Comparison of ENCODE assay signal across 9 cellular contexts in genomic region chr10:26931223-26931622, GRCh38.
DNase-seq lines count a peak whose midpoint lies in the region; ATAC-seq, FAIRE-seq and TF ChIP-seq lines count a peak whose summit lies in the region.
"Had no signal": no experiment of that assay in that cellular context is flagged by ENCODE, and none has a peak within 500 bp of the region (broad histone marks: within the 10 kb centered on the region; RNA-seq: fewer than 3 reads in every experiment).

No MANE protein-coding gene starts in this region.

- no peaks in the 10 kb centered on the region for H3K36me3 Mint-ChIP-seq in H9 (ENCODE audit: insufficient read depth in 1 of 3, low read depth in 3 of 3)
- no peaks in the 10 kb centered on the region for H3K36me3 Mint-ChIP-seq in mesothelial cell of epicardium

- H3K9me3 ChIP-seq in H9 (ENCODE audit: control insufficient read depth, low read depth, low read length): no peaks in the 10 kb centered on the region
- H3K9me3 ChIP-seq: HAP-1 had no signal

- H3K27ac Mint-ChIP-seq in H9: no peak overlapping the region
- H3K27ac Mint-ChIP-seq in mesothelial cell of epicardium: no peak overlapping the region

- H3K27me3 ChIP-seq in H9 (ENCODE audit: insufficient read depth, low read length): no peaks in the 10 kb centered on the region

- no peak overlapping the region for H3K9ac ChIP-seq in H9 (ENCODE audit: extremely low read depth, insufficient read length, low read length)

- H2BK120ac ChIP-seq in H9 (ENCODE audit: low read depth, low read length, poor library complexity, severe bottlenecking): no peak overlapping the region

- no peak overlapping the region for H4K5ac ChIP-seq in H9 (ENCODE audit: insufficient read length, low read depth, low read length)

- no peak overlapping the region for H4K91ac ChIP-seq in H9 (ENCODE audit: insufficient read length, low read depth, low read length)

- no peaks in the 10 kb centered on the region for H3K4me1 ChIP-seq in H9 (ENCODE audit: insufficient read depth, low read length)
- H3K4me1 ChIP-seq: HAP-1 had no signal

- peak; percentile 38 for DNase-seq in GM18507 (ENCODE audit: extremely low spot score, insufficient read length, low read depth)
- peak; percentile 85 for DNase-seq in H9
- no peak for DNase-seq in mesothelial cell of epicardium (ENCODE audit: low spot score in 2 of 2, unreplicated experiment in 2 of 2)
- DNase-seq in cerebellar cortex (ENCODE audit: low spot score): no peak
- DNase-seq in AML-193 (lab: John Stamatoyannopoulos, UW): no peak
- DNase-seq in KG1 (lab: John Stamatoyannopoulos, UW): no peak

- no peaks in the 10 kb centered on the region for H3K79me2 ChIP-seq in H9 (ENCODE audit: insufficient read depth, low read length)

- no peak overlapping the region for H2AK5ac ChIP-seq in H9 (ENCODE audit: insufficient read length, low read length)

- H2BK20ac ChIP-seq in H9 (ENCODE audit: low read depth, low read length, poor library complexity, severe bottlenecking): no peak overlapping the region

- H3K27me3 Mint-ChIP-seq in H9 (ENCODE audit: low read depth): no peaks in the 10 kb centered on the region; the same call in 1 of the 2 replicates
- H3K27me3 Mint-ChIP-seq in mesothelial cell of epicardium (ENCODE audit: low read depth): no peaks in the 10 kb centered on the region

- H3K56ac ChIP-seq in H9 (ENCODE audit: insufficient read length, low read depth, low read length): no peak overlapping the region

- H4K8ac ChIP-seq in H9 (replicated peaks; ENCODE audit: insufficient read length, low read depth, low read length): no peak overlapping the region

- peak overlapping the region; percentile 28 for H3K4me2 ChIP-seq in H9 (ENCODE audit: insufficient read depth, insufficient read length, low read length)

- H3T11ph ChIP-seq in H9 (ENCODE audit: low read length): no peak overlapping the region

- TF ChIP-seq CTCF in H9 (conservative IDR thresholded peaks at IDR 0.05) (no peak), WI38 (IDR thresholded peaks at IDR 0.05; ENCODE audit: low read depth, low read length) (no peak), mesothelial cell of epicardium (IDR thresholded peaks at IDR 0.05; ENCODE audit: unreplicated experiment) (no peak)

- H3K4me3 Mint-ChIP-seq in H9: peak overlapping the region; percentile 53 to 58; a peak in 4 of 5 replicates
- H3K4me3 Mint-ChIP-seq in mesothelial cell of epicardium: peak overlapping the region; percentile 61

- no CpG with 5 or more reads among the region's 21 CpGs for WGBS in H9 (ENCODE audit: extremely low coverage, insufficient read length, low lambda C conversion rate)

- no peak for FAIRE-seq in GM18507 (lab: Jason Lieb, UNC)

- no peak overlapping the region for H2AFZ ChIP-seq in H9 (ENCODE audit: low read length)

- no peaks in the 10 kb centered on the region for H3K9me3 Mint-ChIP-seq in H9
- H3K9me3 Mint-ChIP-seq in mesothelial cell of epicardium: peaks cover 11% of the 10 kb centered on the region

- H2BK15ac ChIP-seq in H9 (ENCODE audit: low read depth, low read length): no peak overlapping the region

- H3K4me3 ChIP-seq in WI38 (ENCODE audit: low read depth, low read length): 0 out of 2 replicates have a peak overlapping the region, but pooled peaks have one; percentile 4
- H3K4me3 ChIP-seq: HAP-1 had no signal

- H3K23ac ChIP-seq in H9 (ENCODE audit: insufficient read length, low read depth, low read length): no peak overlapping the region

- peaks cover 2% of the 10 kb centered on the region for H3K23me2 ChIP-seq in H9 (ENCODE audit: insufficient read length, low read depth, low read length, poor library complexity, severe bottlenecking)

- H3K4me1 Mint-ChIP-seq in H9 (peaks cover 8 to 11% of the 10 kb centered on the region in 2 experiments; a peak in 2 of 4 replicates), mesothelial cell of epicardium (peaks cover 3% of the 10 kb centered on the region)

- no peak overlapping the region for H3K14ac ChIP-seq in H9 (ENCODE audit: insufficient read depth, low read length)

- no peaks in the 10 kb centered on the region for H4K20me1 ChIP-seq in H9 (ENCODE audit: control insufficient read depth, insufficient read depth, insufficient read length)

- no peaks in the 10 kb centered on the region for H3K79me1 ChIP-seq in H9 (ENCODE audit: insufficient read depth, low read depth, low read length, poor library complexity, severe bottlenecking)

- no peak overlapping the region for H3K27ac ChIP-seq in H9 (ENCODE audit: insufficient read length, low read depth, low read length)

- no peak overlapping the region for H3K18ac ChIP-seq in H9 (ENCODE audit: insufficient read length, low read depth, low read length)

- no peak overlapping the region for H3K4ac ChIP-seq in H9 (ENCODE audit: low read depth, low read length)

- ATAC-seq in esophagus mucosa: no peak

- H2BK5ac ChIP-seq in H9 (ENCODE audit: insufficient read length, low read length): no peak overlapping the region

- no peak overlapping the region for H2BK12ac ChIP-seq in H9 (ENCODE audit: insufficient read length, low read depth, low read length)

Comparison
In these comparisons a context has a peak if more than half of its experiments do, and no peak if none do; other contexts are left out.
1. DNase-seq: peak in GM18507 (single experiment) and H9 (single experiment); none in mesothelial cell of epicardium (0 of 2), cerebellar cortex (single experiment), AML-193 (0 of 2) and KG1 (single experiment).